20 cellular contexts compared by ENCODE assay signal in the genomic region with DNA sequence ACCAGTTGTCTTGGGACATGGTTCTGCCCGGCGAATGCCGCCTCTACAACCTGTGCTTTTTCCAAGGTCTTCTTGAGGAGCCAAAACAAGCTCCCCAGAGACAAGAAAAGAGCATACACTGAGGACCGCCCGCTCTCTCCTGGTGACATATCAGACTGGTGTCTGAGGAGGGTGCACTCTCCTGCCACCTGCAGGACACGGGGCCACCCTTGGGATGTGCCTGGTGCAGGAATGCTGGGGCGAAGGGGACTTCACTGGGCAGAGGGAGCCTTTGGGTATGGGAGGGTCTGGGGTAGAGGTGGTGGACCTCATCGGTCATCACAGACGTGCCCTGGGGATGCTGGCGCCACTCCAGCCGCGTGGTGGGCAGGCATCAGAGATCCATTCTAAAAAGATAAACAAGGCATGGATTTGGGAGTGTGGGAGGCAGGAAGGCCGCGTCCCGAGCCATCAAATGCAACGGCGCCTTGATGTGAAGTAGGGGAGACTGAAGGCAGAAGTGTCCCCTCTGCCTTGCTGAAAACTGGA.
DNase-seq lines count a peak whose midpoint lies in the region; ATAC-seq and TF ChIP-seq lines count a peak whose summit lies in the region.
"Had no signal": no experiment of that assay in that cellular context is flagged by ENCODE, and none has a peak within 500 bp of the region (broad histone marks: within the 10 kb centered on the region; RNA-seq: fewer than 3 reads in every experiment).

No MANE protein-coding gene starts in this region.

- peaks cover 8% of the 10 kb centered on the region; the same call in 1 of the 2 replicates for H3K36me3 Mint-ChIP-seq in WTC11

- DNase-seq in HuH-7.5 (ENCODE audit: low spot score) (peak; percentile 18), WTC11 (ENCODE audit: low spot score) (peak; percentile 55), islet precursor cell (peak; percentile 58), DMS153 (lab: John Stamatoyannopoulos, UW) (no peak), T-helper 9 cell (no peak), NCI-H2029 treated with DMSO at 0.1 percent for 48 hours (lab: John Stamatoyannopoulos, UW) (no peak)
- DNase-seq: activated CD4-positive, alpha-beta T cell treated with anti-CD3 and anti-CD28 coated beads, Interleukin-2, amount 50 U/mL, for 1 hour; activated CD8-positive, alpha-beta memory T cell treated with anti-CD3 and anti-CD28 coated beads, Interleukin-2, amount 50 U/mL, for 4 hours; DMS79 treated with DMSO at 0.1 percent for 48 hours; GM23248; left ventricle myocardium superior; MG63; NCI-H187; NK-92 treated with Interleukin-12 subunit alpha and Interleukin-12 subunit beta, amount 100 ng/mL, for 24 hours had no signal

- H3K4me3 Mint-ChIP-seq in WTC11, result no peak overlapping the region
- H3K4me3 Mint-ChIP-seq: dendritic cell treated with granulocyte-macrophage colony-stimulating factor and Interleukin-4, amounts not matched to agents 40 ng/mL and 50 ng/mL, for 4 days had no signal

- H3K27me3 Mint-ChIP-seq in WTC11 (ENCODE audit: low read depth), result peaks cover 15% of the 10 kb centered on the region

- no peak overlapping the region for H3K27ac Mint-ChIP-seq in WTC11
- H3K27ac Mint-ChIP-seq: dendritic cell treated with granulocyte-macrophage colony-stimulating factor and Interleukin-4, amounts not matched to agents 40 ng/mL and 50 ng/mL, for 4 days had no signal

- POLR2A ChIA-PET in WTC11 (lab: Charles Lee), result no interaction called here

- H3K27ac ChIP-seq in C4-2B, result no peak overlapping the region
- H3K27ac ChIP-seq: GM23248, right atrium auricular region, RWPE1, thoracic aorta had no signal

- TF ChIP-seq CTCF in C4-2B (conservative IDR thresholded peaks at IDR 0.05) (peak; percentile 54), WTC11 (IDR thresholded peaks at IDR 0.05) (no peak)

- CTCF ChIA-PET in WTC11 (lab: Charles Lee), result interaction anchor here (0.6 to 2.2 kb wide), 4 partner anchors 14 to 70 kb away, joined by 3 to 8 read pairs (median 3); no protein-coding TSS in a partner anchor

- peaks cover 9% of the 10 kb centered on the region for H3K9me3 Mint-ChIP-seq in WTC11

- ATAC-seq in WTC11, result peak; percentile 68
- ATAC-seq in GM18868 (IDR thresholded peaks at IDR 0.05; ENCODE audit: unreplicated experiment), result no peak
- ATAC-seq: left ventricle myocardium superior had no signal

- peaks cover 50% of the 10 kb centered on the region for H3K4me1 Mint-ChIP-seq in WTC11

TF ChIP-seq in WTC11, 78 proteins besides CTCF, POLR2A, EP300 and RAD21:
- TF ChIP-seq, protein P1, sequence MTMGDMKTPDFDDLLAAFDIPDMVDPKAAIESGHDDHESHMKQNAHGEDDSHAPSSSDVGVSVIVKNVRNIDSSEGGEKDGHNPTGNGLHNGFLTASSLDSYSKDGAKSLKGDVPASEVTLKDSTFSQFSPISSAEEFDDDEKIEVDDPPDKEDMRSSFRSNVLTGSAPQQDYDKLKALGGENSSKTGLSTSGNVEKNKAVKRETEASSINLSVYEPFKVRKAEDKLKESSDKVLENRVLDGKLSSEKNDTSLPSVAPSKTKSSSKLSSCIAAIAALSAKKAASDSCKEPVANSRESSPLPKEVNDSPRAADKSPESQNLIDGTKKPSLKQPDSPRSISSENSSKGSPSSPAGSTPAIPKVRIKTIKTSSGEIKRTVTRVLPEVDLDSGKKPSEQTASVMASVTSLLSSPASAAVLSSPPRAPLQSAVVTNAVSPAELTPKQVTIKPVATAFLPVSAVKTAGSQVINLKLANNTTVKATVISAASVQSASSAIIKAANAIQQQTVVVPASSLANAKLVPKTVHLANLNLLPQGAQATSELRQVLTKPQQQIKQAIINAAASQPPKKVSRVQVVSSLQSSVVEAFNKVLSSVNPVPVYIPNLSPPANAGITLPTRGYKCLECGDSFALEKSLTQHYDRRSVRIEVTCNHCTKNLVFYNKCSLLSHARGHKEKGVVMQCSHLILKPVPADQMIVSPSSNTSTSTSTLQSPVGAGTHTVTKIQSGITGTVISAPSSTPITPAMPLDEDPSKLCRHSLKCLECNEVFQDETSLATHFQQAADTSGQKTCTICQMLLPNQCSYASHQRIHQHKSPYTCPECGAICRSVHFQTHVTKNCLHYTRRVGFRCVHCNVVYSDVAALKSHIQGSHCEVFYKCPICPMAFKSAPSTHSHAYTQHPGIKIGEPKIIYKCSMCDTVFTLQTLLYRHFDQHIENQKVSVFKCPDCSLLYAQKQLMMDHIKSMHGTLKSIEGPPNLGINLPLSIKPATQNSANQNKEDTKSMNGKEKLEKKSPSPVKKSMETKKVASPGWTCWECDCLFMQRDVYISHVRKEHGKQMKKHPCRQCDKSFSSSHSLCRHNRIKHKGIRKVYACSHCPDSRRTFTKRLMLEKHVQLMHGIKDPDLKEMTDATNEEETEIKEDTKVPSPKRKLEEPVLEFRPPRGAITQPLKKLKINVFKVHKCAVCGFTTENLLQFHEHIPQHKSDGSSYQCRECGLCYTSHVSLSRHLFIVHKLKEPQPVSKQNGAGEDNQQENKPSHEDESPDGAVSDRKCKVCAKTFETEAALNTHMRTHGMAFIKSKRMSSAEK (CRISPR knock-in tag; IDR thresholded peaks at IDR 0.05; ENCODE audit: borderline replicate concordance), result no peak
- TF ChIP-seq ZNF219 (CRISPR knock-in tag; IDR thresholded peaks at IDR 0.05; ENCODE audit: borderline replicate concordance) (no peak), ETV6 (CRISPR knock-in tag; IDR thresholded peaks at IDR 0.05) (no peak)
- TF ChIP-seq, protein P2, sequence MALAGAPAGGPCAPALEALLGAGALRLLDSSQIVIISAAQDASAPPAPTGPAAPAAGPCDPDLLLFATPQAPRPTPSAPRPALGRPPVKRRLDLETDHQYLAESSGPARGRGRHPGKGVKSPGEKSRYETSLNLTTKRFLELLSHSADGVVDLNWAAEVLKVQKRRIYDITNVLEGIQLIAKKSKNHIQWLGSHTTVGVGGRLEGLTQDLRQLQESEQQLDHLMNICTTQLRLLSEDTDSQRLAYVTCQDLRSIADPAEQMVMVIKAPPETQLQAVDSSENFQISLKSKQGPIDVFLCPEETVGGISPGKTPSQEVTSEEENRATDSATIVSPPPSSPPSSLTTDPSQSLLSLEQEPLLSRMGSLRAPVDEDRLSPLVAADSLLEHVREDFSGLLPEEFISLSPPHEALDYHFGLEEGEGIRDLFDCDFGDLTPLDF (CRISPR knock-in tag; IDR thresholded peaks at IDR 0.05), result no peak
- TF ChIP-seq, protein P3, sequence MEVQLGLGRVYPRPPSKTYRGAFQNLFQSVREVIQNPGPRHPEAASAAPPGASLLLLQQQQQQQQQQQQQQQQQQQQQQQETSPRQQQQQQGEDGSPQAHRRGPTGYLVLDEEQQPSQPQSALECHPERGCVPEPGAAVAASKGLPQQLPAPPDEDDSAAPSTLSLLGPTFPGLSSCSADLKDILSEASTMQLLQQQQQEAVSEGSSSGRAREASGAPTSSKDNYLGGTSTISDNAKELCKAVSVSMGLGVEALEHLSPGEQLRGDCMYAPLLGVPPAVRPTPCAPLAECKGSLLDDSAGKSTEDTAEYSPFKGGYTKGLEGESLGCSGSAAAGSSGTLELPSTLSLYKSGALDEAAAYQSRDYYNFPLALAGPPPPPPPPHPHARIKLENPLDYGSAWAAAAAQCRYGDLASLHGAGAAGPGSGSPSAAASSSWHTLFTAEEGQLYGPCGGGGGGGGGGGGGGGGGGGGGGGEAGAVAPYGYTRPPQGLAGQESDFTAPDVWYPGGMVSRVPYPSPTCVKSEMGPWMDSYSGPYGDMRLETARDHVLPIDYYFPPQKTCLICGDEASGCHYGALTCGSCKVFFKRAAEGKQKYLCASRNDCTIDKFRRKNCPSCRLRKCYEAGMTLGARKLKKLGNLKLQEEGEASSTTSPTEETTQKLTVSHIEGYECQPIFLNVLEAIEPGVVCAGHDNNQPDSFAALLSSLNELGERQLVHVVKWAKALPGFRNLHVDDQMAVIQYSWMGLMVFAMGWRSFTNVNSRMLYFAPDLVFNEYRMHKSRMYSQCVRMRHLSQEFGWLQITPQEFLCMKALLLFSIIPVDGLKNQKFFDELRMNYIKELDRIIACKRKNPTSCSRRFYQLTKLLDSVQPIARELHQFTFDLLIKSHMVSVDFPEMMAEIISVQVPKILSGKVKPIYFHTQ (CRISPR knock-in tag; IDR thresholded peaks at IDR 0.05), result peak; percentile 32; the same call in 1 of the 2 replicates
TF ChIP-seq in WTC11: peak in this region for 1.

Comparison
In these comparisons a context has a peak if more than half of its experiments do, and no peak if none do; other contexts are left out.
1. DNase-seq: peak in HuH-7.5 (single experiment), WTC11 (single experiment) and islet precursor cell (single experiment); none in DMS153 (single experiment), T-helper 9 cell (single experiment) and NCI-H2029 treated with DMSO at 0.1 percent for 48 hours (single experiment).